Comparison of ENCODE assay signal across 26 cellular contexts in genomic region chr7:93836111-93836510, GRCh38. TPM values are rescaled to one million over a fixed set of nuclear protein-coding genes. Genes with fewer than 3 reads are reported as not detected.
A peak's percentile ranks its signal among the peaks of the same experiment; 100 is the strongest.
DNase-seq lines count a peak whose midpoint lies in the region; ATAC-seq lines count a peak whose summit lies in the region.
"Had no signal": no experiment of that assay in that cellular context is flagged by ENCODE, and none has a peak within 500 bp of the region (broad histone marks: within the 10 kb centered on the region; RNA-seq: fewer than 3 reads in every experiment).

No MANE protein-coding gene starts in this region.

- ATAC-seq in GM21529 (IDR thresholded peaks at IDR 0.05; ENCODE audit: unreplicated experiment): no peak
- ATAC-seq: activated T-cell treated with anti-CD3 and anti-CD28 coated beads, Interleukin-2, amount 50 U/mL, for 72 hours; left ventricle myocardium superior; psoas muscle; sciatic nerve; stimulated activated memory B cell treated with anti-CD40 and anti-IgM and Interleukin-4, amounts not matched to agents 10 μg/mL and 1 μg/mL and 100 μg/mL, for 72 hours had no signal

- DNase-seq in NCI-H69 (lab: John Stamatoyannopoulos, UW) (peak; percentile 8), dedifferentiated amniotic fluid mesenchymal stem cell (ENCODE audit: extremely low spot score) (peak; percentile 62), myocyte (ENCODE audit: low read depth) (peak; percentile 37), ecto neural progenitor cell (ENCODE audit: low spot score) (no peak), SIG-M5 treated with dmso at 0.1 percent for 504 hours (lab: John Stamatoyannopoulos, UW; ENCODE audit: unreplicated experiment) (no peak)
- no peak for DNase-seq in activated CD4-positive, alpha-beta T cell treated with anti-CD3 and anti-CD28 coated beads for 1 hour
- DNase-seq: activated B cell treated with CpG ODN at 0.5 μM for 24 hours; activated CD4-positive, alpha-beta T cell treated with anti-CD3 and anti-CD28 coated beads, Interleukin-2, amount 50 U/mL, for 1 hour; activated T-cell treated with anti-CD3 and anti-CD28 coated beads, Interleukin-2, amount 50 U/mL, for 72 hours; Calu3; central memory CD4-positive, alpha-beta T cell; DMS79 treated with DMSO at 0.1 percent for 48 hours; GDM1; head of caudate nucleus; islet precursor cell; left ventricle myocardium superior; NCI-H1092; NCI-H1694; NCI-H446; psoas muscle had no signal

RNA-seq across cellular contexts. Expression of gene TFPI2, which starts 54.4 kb away (rescaled TPM):
- 3.6 and 13.9 TPM in 2 replicates for total RNA-seq in myocyte
- 2.4 TPM for polyA plus RNA-seq in myocyte (2012)
- total RNA-seq: T-helper 1 cell treated with Interleukin-12 subunit alpha and Interleukin-12 subunit beta and Interleukin-4 antibody, amounts not matched to agents 30 ng/mL and 1 ng/mL, for 36 hours had no signal
- polyA plus RNA-seq: CD14-positive monocyte, IgD-negative memory B cell had no signal

Comparison
In these comparisons a context has a peak if more than half of its experiments do, and no peak if none do; other contexts are left out.
1. DNase-seq: peak in NCI-H69 (single experiment), dedifferentiated amniotic fluid mesenchymal stem cell (single experiment) and myocyte (single experiment); none in activated CD4-positive, alpha-beta T cell treated with anti-CD3 and anti-CD28 coated beads for 1 hour (single experiment), ecto neural progenitor cell (single experiment) and SIG-M5 treated with dmso at 0.1 percent for 504 hours (single experiment).